28 cellular contexts compared by ENCODE assay signal in genomic region chr15:38578626-38579025, GRCh38.
"Had no signal": no experiment of that assay in that cellular context is flagged by ENCODE, and none has a peak within 500 bp of the region (broad histone marks: within the 10 kb centered on the region; RNA-seq: fewer than 3 reads in every experiment).

No MANE protein-coding gene starts in this region.

- H3K4me1 Mint-ChIP-seq: mesothelial cell of epicardium, nephron, neural crest cell had no signal

- H3K36me3 Mint-ChIP-seq: mesothelial cell of epicardium; naive B cell; stimulated activated effector memory CD8-positive, alpha-beta T cell treated with anti-CD3 and anti-CD28 coated beads, Interleukin-12 subunit alpha, Interleukin-12 subunit beta, amount 100 ng/mL, for 72 hours had no signal

- ATAC-seq: pancreas; right cardiac atrium; sciatic nerve; stimulated activated effector memory CD8-positive, alpha-beta T cell treated with anti-CD3 and anti-CD28 coated beads, Interleukin-12 subunit alpha, Interleukin-12 subunit beta, amount 100 ng/mL, for 72 hours; upper lobe of right lung had no signal

- DNase-seq: islet precursor cell; left ventricle myocardium inferior; mesendoderm; naive B cell; nucleus accumbens; pancreas; posterior cingulate gyrus; retina; right cardiac atrium; stimulated activated CD4-positive, alpha-beta T cell treated with anti-CD3 and anti-CD28 coated beads, Interleukin-12 subunit alpha, Interleukin-12 subunit beta, amount 100 ng/mL, for 4 hours; stimulated activated CD4-positive, alpha-beta T cell treated with anti-CD3 and anti-CD28 coated beads, Interleukin-15, amount 100 ng/mL, for 24 hours; stimulated activated CD4-positive, alpha-beta T cell treated with anti-CD3 and anti-CD28 coated beads, Interleukin-4, amount 100 ng/mL, for 24 hours; stimulated activated naive CD4-positive, alpha-beta T cell; tibial artery; trophoblast cell; upper lobe of right lung had no signal

- FAIRE-seq: pancreas, urothelium cell line had no signal

- H3K4me3 Mint-ChIP-seq: mesothelial cell of epicardium; naive B cell; nephron; neural crest cell; stimulated activated naive CD8-positive, alpha-beta T cell treated with anti-CD3 and anti-CD28 coated beads, Interleukin-15, Interleukin-2, amounts not matched to agents 100 ng/mL and 50 ng/mL, for 24 hours had no signal

- H3K4me1 ChIP-seq: left ventricle myocardium inferior, pancreas, prostate gland, suprapubic skin, tibial artery, upper lobe of right lung had no signal

- H3K27me3 Mint-ChIP-seq: stimulated activated naive CD8-positive, alpha-beta T cell treated with anti-CD3 and anti-CD28 coated beads, Interleukin-15, Interleukin-2, amounts not matched to agents 100 ng/mL and 50 ng/mL, for 24 hours had no signal

- H3K9me3 ChIP-seq: left ventricle myocardium inferior, pancreas, prostate gland, suprapubic skin, thoracic aorta, tibial artery, upper lobe of right lung had no signal

- H3K27ac ChIP-seq: left ventricle myocardium inferior, pancreas, prostate gland, suprapubic skin, thoracic aorta, tibial artery, upper lobe of right lung had no signal

- H3K4me3 ChIP-seq: left ventricle myocardium inferior, lung, pancreas, prostate gland, skin epidermis, suprapubic skin, thoracic aorta, tibial artery, upper lobe of right lung had no signal

- H3K36me3 ChIP-seq: left ventricle myocardium inferior, pancreas, prostate gland, suprapubic skin, thoracic aorta, tibial artery, upper lobe of right lung had no signal

- H3K27me3 ChIP-seq: pancreas, suprapubic skin had no signal

- H3K9me3 Mint-ChIP-seq: neural crest cell had no signal

- H3K27ac Mint-ChIP-seq: mesothelial cell of epicardium; naive B cell; nephron; stimulated activated naive CD8-positive, alpha-beta T cell treated with anti-CD3 and anti-CD28 coated beads, Interleukin-15, Interleukin-2, amounts not matched to agents 100 ng/mL and 50 ng/mL, for 24 hours had no signal
